ENCODE assay signal across 8 cellular contexts in genomic region chr9:127805620-127806019, GRCh38. TPM values are rescaled to one million over a fixed set of nuclear protein-coding genes. Genes with fewer than 3 reads are reported as not detected.
A peak's percentile ranks its signal among the peaks of the same experiment; 100 is the strongest.
DNase-seq lines count a peak whose midpoint lies in the region; ATAC-seq, FAIRE-seq and TF ChIP-seq lines count a peak whose summit lies in the region.

No MANE protein-coding gene starts in this region.

- no peak for FAIRE-seq in H1 (lab: Jason Lieb, UNC)

- WGBS in H1 (ENCODE audit: extremely low coverage in 1 of 2, insufficient coverage in 1 of 2, insufficient read length in 1 of 2, insufficient replicate concordance in 2 of 2, low coverage in 1 of 2, low lambda C conversion rate in 2 of 2, missing lambda C conversion rate in 1 of 2), 2 experiments: 76% methylated on average over 8 of the region's 8 CpGs; no CpG with 5 or more reads in 1 of the 2 experiments
- WGBS in aorta, 2 donors: 79% methylated on average over 8 of the region's 8 CpGs

- no peak overlapping the region for H2BK12ac ChIP-seq in H1 (ENCODE audit: low read depth, low read length)

- no peaks in the 10 kb centered on the region for H3F3A ChIP-seq in PC-3 (ENCODE audit: low read length, unreplicated experiment)

- H3K18ac ChIP-seq in H1 (ENCODE audit: extremely low read depth, low read length): no peak overlapping the region

- no peak overlapping the region for H2AK5ac ChIP-seq in H1 (ENCODE audit: low read depth, low read length)

- H2BK20ac ChIP-seq in H1 (ENCODE audit: low read length): no peak overlapping the region

- H3K4me1 ChIP-seq in left ventricle myocardium inferior: peaks cover 53% of the 10 kb centered on the region
- peaks cover 22% of the 10 kb centered on the region for H3K4me1 ChIP-seq in PC-3 (ENCODE audit: insufficient read depth, low read length)
- peaks cover 5 to 16% (median 13%) of the 10 kb centered on the region in 4 experiments; a peak in 6 of 7 replicates for H3K4me1 ChIP-seq in H1 (replicated peaks in 1 of 4; ENCODE audit: control insufficient read depth in 3 of 4, insufficient read depth in 4 of 4, low read length in 3 of 4)
- H3K4me1 ChIP-seq in aorta (ENCODE audit: control insufficient read depth in 1 of 2, insufficient read depth in 2 of 2, low read length in 2 of 2): no peaks in the 10 kb centered on the region

- H4K8ac ChIP-seq in H1 (ENCODE audit: extremely low read depth, insufficient read depth, low read length): no peak overlapping the region

- H4K5ac ChIP-seq in H1 (ENCODE audit: insufficient read length, low read depth, low read length): no peak overlapping the region

- H3K36me3 ChIP-seq in left ventricle myocardium inferior (peaks cover 38% of the 10 kb centered on the region), PC-3 (ENCODE audit: low read depth, low read length) (peaks cover 11% of the 10 kb centered on the region; the same call in 1 of the 2 replicates), H1 (ENCODE audit: control insufficient read depth in 2 of 4, insufficient read depth in 4 of 4, low read length in 3 of 4) (peaks cover 4 to 11% (median 8%) of the 10 kb centered on the region in 4 experiments; a peak in 6 of 8 replicates), aorta (ENCODE audit: control insufficient read depth in 1 of 2, insufficient read depth in 2 of 2, low read length in 1 of 2) (peaks cover 3 to 4% of the 10 kb centered on the region in 2 donors)

- no TSS peak for BruUV-seq in PC-3 (replicated peaks; lab: Mats Ljungman, UMichigan)

- peaks cover 10% of the 10 kb centered on the region; the same call in 1 of the 2 replicates for H3K23me2 ChIP-seq in H1 (ENCODE audit: low read depth, low read length)

- peaks cover 22% of the 10 kb centered on the region for H3K4me1 Mint-ChIP-seq in type B pancreatic cell (ENCODE audit: unreplicated experiment)

- no peak for TF ChIP-seq EP300 in H1 (IDR thresholded peaks at IDR 0.05; ENCODE audit: borderline replicate concordance in 1 of 2, low read depth in 2 of 2, low read length in 2 of 2)

- POLR2A ChIA-PET in PC-3 (lab: Charles Lee; ENCODE audit: unreplicated experiment) (interaction anchor here (0.7 kb wide), 1 partner anchor 148 kb away, joined by 5 read pairs; no protein-coding TSS in a partner anchor), H1 (lab: Charles Lee; ENCODE audit: partially characterized antibody) (interaction anchor here (0.8 to 10.3 kb wide), 7 partner anchors 10 to 65 kb away, joined by 3 to 140 read pairs (median 5); partner anchors contain the start of genes CDK9 and ENG)

- H3K23ac ChIP-seq in H1 (ENCODE audit: insufficient read length): no peak overlapping the region

- TF ChIP-seq POLR2A in H1 (IDR thresholded peaks at IDR 0.05; ENCODE audit: control extremely low read depth in 1 of 2, low read depth in 2 of 2, low read length in 2 of 2): no peak

- H3K27me3 ChIP-seq in left ventricle myocardium inferior (ENCODE audit: low read depth) (no peaks in the 10 kb centered on the region), PC-3 (ENCODE audit: low read length) (no peaks in the 10 kb centered on the region), H1 (replicated peaks in 1 of 4; ENCODE audit: control insufficient read depth in 3 of 4, extremely low read depth in 1 of 4, insufficient read depth in 3 of 4, low read length in 3 of 4) (no peaks in the 10 kb centered on the region), aorta (ENCODE audit: control insufficient read depth in 1 of 2, insufficient read depth in 2 of 2, low read length in 1 of 2) (no peaks in the 10 kb centered on the region)

- H3K4me3 ChIP-seq in left ventricle myocardium inferior (no peak overlapping the region), PC-3 (ENCODE audit: low read length) (no peak overlapping the region), H1 (ENCODE audit: extremely low read depth in 1 of 4, insufficient read depth in 2 of 4, low read depth in 3 of 4, low read length in 4 of 4) (no peak overlapping the region), aorta (ENCODE audit: low read length in 2 of 2) (no peak overlapping the region)

- H3K79me2 ChIP-seq in PC-3 (ENCODE audit: low read length): peaks cover 36% of the 10 kb centered on the region
- H3K79me2 ChIP-seq in H1 (ENCODE audit: control insufficient read depth in 1 of 2, insufficient read depth in 2 of 2, low read length in 2 of 2): peaks cover 0 to 15% of the 10 kb centered on the region in 2 experiments; a peak in 2 of 4 replicates

- no peak overlapping the region for H3K27ac Mint-ChIP-seq in type B pancreatic cell

- peaks cover 4% of the 10 kb centered on the region for H3K36me3 Mint-ChIP-seq in type B pancreatic cell

- no peak for ATAC-seq in Right ventricle myocardium superior (ENCODE audit: poor library complexity)
- ATAC-seq in PC-3: no peak
- ATAC-seq in aorta (ENCODE audit: low FRiP score): no peak
- no peak for ATAC-seq in GM21360 (IDR thresholded peaks at IDR 0.05; ENCODE audit: unreplicated experiment)
- ATAC-seq in HG03045 (IDR thresholded peaks at IDR 0.05; ENCODE audit: unreplicated experiment): no peak

- no peak for DNase-seq in left ventricle myocardium inferior
- DNase-seq in Right ventricle myocardium superior: no peak
- DNase-seq in PC-3: no peak
- peak; percentile 47 to 87 for DNase-seq in H1 (ENCODE audit: low read depth in 1 of 2, low spot score in 2 of 2)
- no peak for DNase-seq in type B pancreatic cell (ENCODE audit: extremely low spot score, unreplicated experiment)
- DNase-seq in aorta: no peak

- H3K9ac ChIP-seq in PC-3 (ENCODE audit: low read length) (no peak overlapping the region), H1 (replicated peaks in 1 of 4; ENCODE audit: extremely low read depth in 1 of 4, low read depth in 3 of 4, low read length in 3 of 4) (no peak overlapping the region)

- H3K56ac ChIP-seq in H1 (replicated peaks; ENCODE audit: insufficient read length, low read depth, low read length): no peak overlapping the region

- H3K4me2 ChIP-seq in PC-3 (ENCODE audit: low read length) (no peak overlapping the region), H1 (ENCODE audit: insufficient read depth in 1 of 2, low read depth in 2 of 2, low read length in 2 of 2) (no peak overlapping the region)

- H2AFZ ChIP-seq in PC-3 (ENCODE audit: low read length) (no peak overlapping the region), H1 (ENCODE audit: low read length) (no peak overlapping the region)

- H3K9me3 ChIP-seq in left ventricle myocardium inferior (replicated peaks) (no peaks in the 10 kb centered on the region), PC-3 (ENCODE audit: low read length) (no peaks in the 10 kb centered on the region), H1 (ENCODE audit: insufficient read depth in 2 of 2, low read depth in 1 of 2, low read length in 1 of 2) (no peaks in the 10 kb centered on the region), aorta (ENCODE audit: control insufficient read depth, low read length) (no peaks in the 10 kb centered on the region)

- H2BK15ac ChIP-seq in H1 (ENCODE audit: low read length): no peak overlapping the region

- H2BK5ac ChIP-seq in H1 (ENCODE audit: low read depth, low read length): no peak overlapping the region

- intact Hi-C loops in left ventricle myocardium inferior (cut with micrococcal nuclease): no loop called here
- intact Hi-C loops in Right ventricle myocardium superior (cut with DNase I): no loop called here
- intact Hi-C loops in PC-3 (cut with micrococcal nuclease): no loop called here
- intact Hi-C loops in aorta (cut with DNase I): loop anchor here in 1 of 2 donors (10.0 kb wide), 1 partner anchor 69 kb away; the partner anchor contains the start of gene AK1

- CTCF ChIA-PET in PC-3 (lab: Charles Lee): no interaction called here
- CTCF ChIA-PET in H1 (lab: Charles Lee; ENCODE audit: partially characterized antibody): interaction anchor here (0.6 to 4.4 kb wide), 32 partner anchors 12 to 216 kb away, joined by 3 to 21 read pairs (median 4); partner anchors contain the start of gene PIP5KL1

- H3K4me3 Mint-ChIP-seq in type B pancreatic cell: peak overlapping the region; percentile 41

- no peak overlapping the region for H4K91ac ChIP-seq in H1 (replicated peaks; ENCODE audit: insufficient read length, low read length)

- H3K27ac ChIP-seq in left ventricle myocardium inferior (replicated peaks) (peak overlapping the region; percentile 13), PC-3 (ENCODE audit: low read length) (no peak overlapping the region), H1 (ENCODE audit: low read depth, low read length) (no peak overlapping the region), aorta (ENCODE audit: low read depth in 1 of 2, low read length in 2 of 2) (no peak overlapping the region)

- no peak overlapping the region for H2BK120ac ChIP-seq in H1 (replicated peaks; ENCODE audit: low read depth, low read length)

- TF ChIP-seq CTCF in left ventricle myocardium inferior (IDR thresholded peaks at IDR 0.05; ENCODE audit: borderline replicate concordance) (peak; percentile 34), PC-3 (conservative IDR thresholded peaks at IDR 0.05; ENCODE audit: low read depth, low read length) (peak; percentile 46; the same call in 1 of the 2 replicates), H1 (IDR thresholded peaks at IDR 0.05; ENCODE audit: control extremely low read depth in 1 of 3, insufficient read depth in 1 of 3, low read depth in 1 of 3, low read length in 3 of 3) (peak in 2 of 3 experiments; percentile 80 to 87; a peak in 3 of 4 replicates), type B pancreatic cell (conservative IDR thresholded peaks at IDR 0.05) (peak; percentile 60)

- peaks cover 7% of the 10 kb centered on the region for H3K79me1 ChIP-seq in H1 (ENCODE audit: low read depth, low read length)

- H3K9me3 Mint-ChIP-seq in type B pancreatic cell: no peaks in the 10 kb centered on the region

- H3K14ac ChIP-seq in H1 (ENCODE audit: insufficient read length): no peak overlapping the region

- no peak overlapping the region for H3K4ac ChIP-seq in H1 (replicated peaks; ENCODE audit: insufficient read length, low read depth, low read length)

- TF ChIP-seq RAD21 in H1 (IDR thresholded peaks at IDR 0.05 in 1 of 2, conservative IDR thresholded peaks at IDR 0.05 in 1 of 2; ENCODE audit: low read depth in 2 of 2, low read length in 2 of 2): peak; percentile 42 to 59

- H4K20me1 ChIP-seq in PC-3 (ENCODE audit: low read length) (no peaks in the 10 kb centered on the region), H1 (replicated peaks in 1 of 2; ENCODE audit: control insufficient read depth in 1 of 2, insufficient read depth in 2 of 2, low read length in 2 of 2) (peaks cover 2 to 14% of the 10 kb centered on the region in 2 experiments)

- H3K27me3 Mint-ChIP-seq in type B pancreatic cell: no peaks in the 10 kb centered on the region

- no peaks in the 10 kb centered on the region for H3K9me2 ChIP-seq in PC-3 (replicated peaks; ENCODE audit: low read length)

RNA-seq across cellular contexts. Expression of gene FPGS, which starts 2.9 kb away (rescaled TPM):
- total RNA-seq in left ventricle myocardium inferior: 38.0 TPM
- total RNA-seq in Right ventricle myocardium superior: 31.5 TPM
- total RNA-seq in PC-3 (2014; rRNA removed): 78.5 and 133 TPM in 2 replicates
- total RNA-seq in H1 (2021; fragmentation: NEBNext Ultra II Directional; extraction: Animal tissue kit (Norgen Biotek cat#: 25700)): 62.4 and 63.7 TPM in 2 replicates
- 83.0 and 125 TPM in 2 replicates for polyA plus RNA-seq in H1 (2011; rRNA removed)
- 71.0 TPM for polyA plus RNA-seq in H1 (2011; cell fraction: cytosol; rRNA removed)
- polyA plus RNA-seq in H1 (2011; cell fraction: nucleus; rRNA removed): 156 TPM
- polyA plus RNA-seq in H1 (2012, experiment 1 of 2): 56.8 to 70.0 TPM (median 66.4 TPM) in 4 replicates
- 58.0 TPM for polyA plus RNA-seq in H1 (2012, experiment 2 of 2)
- 38.7 TPM for polyA plus RNA-seq in H1 (2013, experiment 1 of 2)
- polyA plus RNA-seq in H1 (2013, experiment 2 of 2): 35.7 TPM
- polyA minus RNA-seq in H1 (2011; rRNA and poly(A)+ RNA removed): 55.2 and 85.0 TPM in 2 replicates
- polyA minus RNA-seq in H1 (2011; cell fraction: cytosol; rRNA and poly(A)+ RNA removed): 72.3 TPM
- polyA minus RNA-seq in H1 (2011; cell fraction: nucleus; rRNA and poly(A)+ RNA removed): 52.7 TPM
- total RNA-seq in type B pancreatic cell (ENCODE audit: low replicate concordance): 18.7 and 42.4 TPM in 2 replicates
- total RNA-seq in aorta: 10 to 100 TPM; 61.9 to 77.7 TPM
- 100 to 1,000 TPM in 1 of 2 donors, 10 to 100 TPM in 1; 15.2 to 116 TPM for polyA plus RNA-seq in aorta

RNA-seq across cellular contexts. Expression of gene CDK9, which starts 19.8 kb away (rescaled TPM):
- 46.4 TPM for total RNA-seq in left ventricle myocardium inferior
- total RNA-seq in Right ventricle myocardium superior: 44.4 TPM
- 37.3 and 39.2 TPM in 2 replicates for total RNA-seq in PC-3 (2014; rRNA removed)
- 86.3 and 87.5 TPM in 2 replicates for total RNA-seq in H1 (2021; fragmentation: NEBNext Ultra II Directional; extraction: Animal tissue kit (Norgen Biotek cat#: 25700))
- polyA plus RNA-seq in H1 (2011; rRNA removed): 69.1 and 94.0 TPM in 2 replicates
- 79.0 TPM for polyA plus RNA-seq in H1 (2011; cell fraction: cytosol; rRNA removed)
- 126 TPM for polyA plus RNA-seq in H1 (2011; cell fraction: nucleus; rRNA removed)
- 55.7 to 89.9 TPM (median 79.6 TPM) in 4 replicates for polyA plus RNA-seq in H1 (2012, experiment 1 of 2)
- polyA plus RNA-seq in H1 (2012, experiment 2 of 2): 70.2 TPM
- 42.8 TPM for polyA plus RNA-seq in H1 (2013, experiment 1 of 2)
- polyA plus RNA-seq in H1 (2013, experiment 2 of 2): 41.6 TPM
- 75.4 and 85.6 TPM in 2 replicates for polyA minus RNA-seq in H1 (2011; rRNA and poly(A)+ RNA removed)
- polyA minus RNA-seq in H1 (2011; cell fraction: cytosol; rRNA and poly(A)+ RNA removed): 42.9 TPM
- 73.9 TPM for polyA minus RNA-seq in H1 (2011; cell fraction: nucleus; rRNA and poly(A)+ RNA removed)
- total RNA-seq in type B pancreatic cell (ENCODE audit: low replicate concordance): 65.8 and 77.3 TPM in 2 replicates
- 100 to 1,000 TPM; 103 to 131 TPM for total RNA-seq in aorta
- polyA plus RNA-seq in aorta: 100 to 1,000 TPM in 1 of 2 donors, 10 to 100 TPM in 1; 29.3 to 115 TPM

RNA-seq across cellular contexts. Expression of gene SH2D3C, which starts 27.2 kb away (rescaled TPM):
- total RNA-seq in left ventricle myocardium inferior (18.2 TPM), Right ventricle myocardium superior (18.2 TPM), PC-3 (2014; rRNA removed) (0.26 and 1.0 TPM in 2 replicates), type B pancreatic cell (ENCODE audit: low replicate concordance) (1.6 and 7.1 TPM in 2 replicates), aorta (10 to 100 TPM; 19.7 to 34.8 TPM)
- total RNA-seq in H1 (2021; fragmentation: NEBNext Ultra II Directional; extraction: Animal tissue kit (Norgen Biotek cat#: 25700)): 6.4 and 7.3 TPM in 2 replicates
- polyA plus RNA-seq in H1 (2011; rRNA removed) (8.1 and 12.3 TPM in 2 replicates), aorta (1 to 10 TPM in 1 of 2 donors, under 1 TPM in 1; 0.13 to 2.0 TPM)
- polyA plus RNA-seq in H1 (2011; cell fraction: cytosol; rRNA removed): 4.1 TPM
- polyA plus RNA-seq in H1 (2011; cell fraction: nucleus; rRNA removed): 7.2 TPM
- polyA plus RNA-seq in H1 (2012, experiment 1 of 2): 3.5 to 7.1 TPM (median 5.6 TPM) in 4 replicates
- 5.4 TPM for polyA plus RNA-seq in H1 (2012, experiment 2 of 2)
- 2.8 TPM for polyA plus RNA-seq in H1 (2013, experiment 1 of 2)
- polyA plus RNA-seq in H1 (2013, experiment 2 of 2): 2.7 TPM
- 4.2 and 4.4 TPM in 2 replicates for polyA minus RNA-seq in H1 (2011; rRNA and poly(A)+ RNA removed)
- 3.4 TPM for polyA minus RNA-seq in H1 (2011; cell fraction: cytosol; rRNA and poly(A)+ RNA removed)
- 9.1 TPM for polyA minus RNA-seq in H1 (2011; cell fraction: nucleus; rRNA and poly(A)+ RNA removed)

RNA-seq across cellular contexts. Expression of gene ENG, which starts 48.8 kb away (rescaled TPM):
- total RNA-seq in left ventricle myocardium inferior (139 TPM), Right ventricle myocardium superior (118 TPM), PC-3 (2014; rRNA removed) (1.1 and 1.2 TPM in 2 replicates), type B pancreatic cell (ENCODE audit: low replicate concordance) (0.86 and 1.6 TPM in 2 replicates), aorta (100 to 1,000 TPM; 339 to 538 TPM)
- total RNA-seq in H1 (2021; fragmentation: NEBNext Ultra II Directional; extraction: Animal tissue kit (Norgen Biotek cat#: 25700)): 4.2 and 4.4 TPM in 2 replicates
- polyA plus RNA-seq in H1 (2011; rRNA removed) (1.8 and 3.2 TPM in 2 replicates), aorta (100 to 1,000 TPM in 1 of 2 donors, 10 to 100 TPM in 1; 46.1 to 191 TPM)
- polyA plus RNA-seq in H1 (2011; cell fraction: cytosol; rRNA removed): 1.1 TPM
- polyA plus RNA-seq in H1 (2011; cell fraction: nucleus; rRNA removed): 2.7 TPM
- 3.7 to 5.2 TPM (median 4.0 TPM) in 4 replicates for polyA plus RNA-seq in H1 (2012, experiment 1 of 2)
- polyA plus RNA-seq in H1 (2012, experiment 2 of 2): 2.6 TPM
- polyA plus RNA-seq in H1 (2013, experiment 1 of 2): 6.7 TPM
- polyA plus RNA-seq in H1 (2013, experiment 2 of 2): 7.6 TPM
- polyA minus RNA-seq in H1 (2011; rRNA and poly(A)+ RNA removed): 1.4 and 2.4 TPM in 2 replicates
- 2.3 TPM for polyA minus RNA-seq in H1 (2011; cell fraction: cytosol; rRNA and poly(A)+ RNA removed)
- 2.5 TPM for polyA minus RNA-seq in H1 (2011; cell fraction: nucleus; rRNA and poly(A)+ RNA removed)

Comparison
In these comparisons a context has a peak if more than half of its experiments do, and no peak if none do; other contexts are left out.
1. DNase-seq: peak in H1 (2 of 2); none in left ventricle myocardium inferior (single experiment), Right ventricle myocardium superior (single experiment), PC-3 (single experiment), type B pancreatic cell (single experiment) and aorta (0 of 2).
2. Peak in every context shown above with its lines, with median percentiles within 50 percentile points of each other: CTCF ChIP-seq.